Comparison of ENCODE assay signal across 8 cellular contexts in the genomic region with DNA sequence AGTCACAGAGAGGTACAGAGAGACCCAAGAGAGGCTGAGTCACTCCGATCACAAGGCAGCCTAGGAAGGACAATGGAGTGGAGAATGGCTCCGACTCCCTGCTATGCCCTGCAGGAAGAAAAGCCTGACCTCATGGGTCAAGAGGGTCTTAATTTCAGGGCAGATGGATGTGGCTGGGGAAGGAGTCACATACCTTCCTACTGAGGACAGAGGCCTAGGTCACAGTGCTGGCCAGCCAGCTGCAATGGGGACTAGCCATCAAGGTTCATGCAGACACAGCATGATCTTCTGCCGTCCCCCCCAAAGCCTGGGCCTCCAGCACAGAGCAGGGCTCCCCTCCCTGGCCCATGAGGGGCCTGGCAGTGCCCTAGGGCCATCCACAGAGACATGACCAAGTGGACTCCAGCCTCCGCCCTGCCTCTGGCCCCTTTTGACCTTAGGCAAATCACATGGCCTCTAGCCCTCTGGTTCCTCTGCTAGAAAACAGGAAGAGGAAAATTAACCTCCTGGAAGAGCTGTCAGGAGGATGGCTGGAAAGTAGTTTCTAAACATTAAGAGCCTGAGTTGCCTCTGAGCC. TPM values are rescaled to one million over a fixed set of nuclear protein-coding genes. Genes with fewer than 3 reads are reported as not detected.
DNase-seq lines count a peak whose midpoint lies in the region; ATAC-seq, FAIRE-seq and TF ChIP-seq lines count a peak whose summit lies in the region.

No MANE protein-coding gene starts in this region.

- H3K9ac ChIP-seq in HepG2 (ENCODE audit: insufficient read depth, low read depth, low read length) = peak overlapping the region; percentile 85

- peak; percentile 36; the same call in 1 of the 2 replicates for TF ChIP-seq CTCF in HepG2 (CRISPR knock-in tag; IDR thresholded peaks at IDR 0.05)
- TF ChIP-seq CTCF in testis (IDR thresholded peaks at IDR 0.05) = no peak

- no peaks in the 10 kb centered on the region for H3K27me3 Mint-ChIP-seq in activated CD4-positive, alpha-beta T cell treated with anti-CD3 and anti-CD28 coated beads for 36 hours
- H3K27me3 Mint-ChIP-seq in activated naive CD8-positive, alpha-beta T cell treated with anti-CD3 and anti-CD28 coated beads, Interleukin-2, amount 50 U/mL, for 24 hours = peaks cover 5% of the 10 kb centered on the region

- H3K4me1 ChIP-seq in HepG2 (ENCODE audit: insufficient read depth, low read length) (peaks cover 75% of the 10 kb centered on the region), testis (peaks cover 43% of the 10 kb centered on the region)

- TF ChIP-seq RAD21 in HepG2 (CRISPR knock-in tag; IDR thresholded peaks at IDR 0.05) = no peak

- ATAC-seq in activated CD4-positive, alpha-beta T cell treated with anti-CD3 and anti-CD28 coated beads for 36 hours = no peak
- no peak for ATAC-seq in activated naive CD8-positive, alpha-beta T cell treated with anti-CD3 and anti-CD28 coated beads, Interleukin-2, amount 50 U/mL, for 24 hours
- ATAC-seq in HepG2 (peak; percentile 26), HG03432 (IDR thresholded peaks at IDR 0.05; ENCODE audit: unreplicated experiment) (no peak), HG03469 (IDR thresholded peaks at IDR 0.05; ENCODE audit: unreplicated experiment) (no peak)

- FAIRE-seq in HepG2 (lab: Jason Lieb, UNC) = peak; percentile 15

- H3K36me3 ChIP-seq in HepG2 (replicated peaks in 1 of 2; ENCODE audit: control insufficient read depth in 1 of 2, insufficient read depth in 2 of 2, low read length in 2 of 2) (no peaks in the 10 kb centered on the region), testis (ENCODE audit: low read depth, missing control alignments) (no peaks in the 10 kb centered on the region)

- H3K27ac ChIP-seq in HepG2 (ENCODE audit: extremely low read length, insufficient read depth, low read length) (peak overlapping the region; percentile 85), testis (peak overlapping the region; percentile 64 to 90)

- peaks cover 32% of the 10 kb centered on the region; the same call in 1 of the 2 replicates for H4K20me1 ChIP-seq in HepG2 (ENCODE audit: insufficient read depth, low read length)

- no peaks in the 10 kb centered on the region for H3K36me3 Mint-ChIP-seq in activated CD4-positive, alpha-beta T cell treated with anti-CD3 and anti-CD28 coated beads for 36 hours (ENCODE audit: low read depth)
- peaks cover 3% of the 10 kb centered on the region for H3K36me3 Mint-ChIP-seq in activated naive CD8-positive, alpha-beta T cell treated with anti-CD3 and anti-CD28 coated beads, Interleukin-2, amount 50 U/mL, for 24 hours (ENCODE audit: low read depth)

- H3K27ac Mint-ChIP-seq in activated CD4-positive, alpha-beta T cell treated with anti-CD3 and anti-CD28 coated beads for 36 hours = peak overlapping the region; percentile 61
- peak overlapping the region; percentile 59 for H3K27ac Mint-ChIP-seq in activated naive CD8-positive, alpha-beta T cell treated with anti-CD3 and anti-CD28 coated beads, Interleukin-2, amount 50 U/mL, for 24 hours

- no peaks in the 10 kb centered on the region for H3K9me3 ChIP-seq in HepG2 (ENCODE audit: low read length)
- no peaks in the 10 kb centered on the region for H3K9me3 ChIP-seq in testis

- no peaks in the 10 kb centered on the region for H3K9me3 Mint-ChIP-seq in activated CD4-positive, alpha-beta T cell treated with anti-CD3 and anti-CD28 coated beads for 36 hours (ENCODE audit: low read depth)
- H3K9me3 Mint-ChIP-seq in activated naive CD8-positive, alpha-beta T cell treated with anti-CD3 and anti-CD28 coated beads, Interleukin-2, amount 50 U/mL, for 24 hours = no peaks in the 10 kb centered on the region

- H3K4me3 Mint-ChIP-seq in activated CD4-positive, alpha-beta T cell treated with anti-CD3 and anti-CD28 coated beads for 36 hours = peak overlapping the region; percentile 84
- H3K4me3 Mint-ChIP-seq in activated naive CD8-positive, alpha-beta T cell treated with anti-CD3 and anti-CD28 coated beads, Interleukin-2, amount 50 U/mL, for 24 hours = peak overlapping the region; percentile 91

- no TSS peak for BruUV-seq in HepG2 (replicated peaks; lab: Mats Ljungman, UMichigan)

- H3K4me1 Mint-ChIP-seq in activated CD4-positive, alpha-beta T cell treated with anti-CD3 and anti-CD28 coated beads for 36 hours = peaks cover 72% of the 10 kb centered on the region
- H3K4me1 Mint-ChIP-seq in activated naive CD8-positive, alpha-beta T cell treated with anti-CD3 and anti-CD28 coated beads, Interleukin-2, amount 50 U/mL, for 24 hours = peaks cover 66% of the 10 kb centered on the region

- intact Hi-C loops in activated CD4-positive, alpha-beta T cell treated with anti-CD3 and anti-CD28 coated beads for 36 hours (cut with DNase I, micrococcal nuclease) = no loop called here
- intact Hi-C loops in HepG2 (cut with micrococcal nuclease; ENCODE audit: unreplicated experiment) = no loop called here
- intact Hi-C loops in testis (cut with DNase I; ENCODE audit: low total_unique reads) = no loop called here

- in situ Hi-C loops in HepG2 (cut with HindIII; ENCODE audit: extremely low pct_ligation_motif_present, low pct_unique_long_range_greater_than_20kb) = no loop called here

- H3K27me3 ChIP-seq in HepG2 (ENCODE audit: control insufficient read depth in 1 of 2, insufficient read depth in 2 of 2, low read length in 2 of 2) = peaks cover 1 to 4% of the 10 kb centered on the region in 2 experiments; a peak in 2 of 5 replicates
- H3K27me3 ChIP-seq in testis = no peaks in the 10 kb centered on the region

- DNase-seq in activated CD4-positive, alpha-beta T cell treated with anti-CD3 and anti-CD28 coated beads for 36 hours = no peak
- DNase-seq in activated CD4-positive, alpha-beta T cell treated with anti-CD3 and anti-CD28 coated beads for 48 hours = no peak
- DNase-seq in activated naive CD8-positive, alpha-beta T cell treated with anti-CD3 and anti-CD28 coated beads, Interleukin-2, amount 50 U/mL, for 24 hours = no peak
- no peak for DNase-seq in HepG2 (ENCODE audit: low spot score)
- DNase-seq in testis = no peak
- no peak for DNase-seq in effector CD8-positive, alpha-beta T cell (lab: John Stamatoyannopoulos, UW)

- CTCF ChIA-PET in activated CD4-positive, alpha-beta T cell treated with anti-CD3 and anti-CD28 coated beads for 36 hours (lab: Charles Lee) = interaction anchor here (0.6 to 3.1 kb wide), 3 partner anchors 9 to 419 kb away, joined by 3 to 21 read pairs (median 3); no protein-coding TSS in a partner anchor
- CTCF ChIA-PET in HepG2 (lab: Yijun Ruan, JAX; ENCODE audit: low intra/inter-chr PET ratio, low total read pairs) = no interaction called here

- POLR2A ChIA-PET in activated CD4-positive, alpha-beta T cell treated with anti-CD3 and anti-CD28 coated beads for 36 hours (lab: Charles Lee) = no interaction called here
- POLR2A ChIA-PET in HepG2 (lab: Yijun Ruan, JAX) = interaction anchor here (3.7 kb wide), 1 partner anchor 9 kb away, joined by 20 read pairs; no protein-coding TSS in a partner anchor

- peak overlapping the region; percentile 99 for H3K4me2 ChIP-seq in HepG2 (ENCODE audit: low read depth, low read length)

- peaks cover 55% of the 10 kb centered on the region for H3K79me2 ChIP-seq in HepG2 (ENCODE audit: insufficient read depth, low read length)

- H3K4me3 ChIP-seq in HepG2 (replicated peaks in 1 of 3; ENCODE audit: insufficient read depth in 1 of 3, low read depth in 2 of 3, low read length in 3 of 3) = peak overlapping the region; percentile 63 to 86 (median 84); a peak in 5 of 6 replicates
- no peak overlapping the region for H3K4me3 ChIP-seq in testis

- TF ChIP-seq EP300 in HepG2 (IDR thresholded peaks at IDR 0.05; ENCODE audit: low read depth in 2 of 2, low read length in 2 of 2) = peak in 1 of 2 experiments; percentile 8; a peak in 1 of 4 replicates
- TF ChIP-seq EP300 in HepG2 (CRISPR knock-in tag; IDR thresholded peaks at IDR 0.05; ENCODE audit: borderline replicate concordance) = no peak

- no peak overlapping the region for H2AFZ ChIP-seq in HepG2 (ENCODE audit: low read length)

- TF ChIP-seq POLR2A in HepG2 (IDR thresholded peaks at IDR 0.05; ENCODE audit: insufficient read depth in 1 of 2, low read depth in 2 of 2, low read length in 2 of 2) (no peak), testis (IDR thresholded peaks at IDR 0.05) (no peak)

- WGBS in HepG2 (ENCODE audit: low lambda C conversion rate) = 68% methylated on average over 2 of the region's 4 CpGs
- 33 to 68% methylated on average over 1 to 4 of the region's 4 CpGs for WGBS in testis, 2 donors

RNA-seq across cellular contexts. Expression of a gene that starts 1.8 kb away (rescaled TPM):
- 10 to 100 TPM; 21.0 to 21.8 TPM for total RNA-seq in activated CD4-positive, alpha-beta T cell treated with anti-CD3 and anti-CD28 coated beads for 36 hours
- 22.5 and 25.2 TPM in 2 replicates for total RNA-seq in HepG2 (2016; rRNA removed; fragmentation: Illumina TruSeq; extraction: Trizol)
- total RNA-seq in HepG2 (2016; cell fraction: cytosol; rRNA removed; fragmentation: Illumina TruSeq; extraction: Trizol; ENCODE audit: low read depth) = 15.2 and 19.6 TPM in 2 replicates
- 21.7 and 25.0 TPM in 2 replicates for total RNA-seq in HepG2 (2016; cell fraction: insoluble cytoplasmic fraction; rRNA removed; fragmentation: Illumina TruSeq; extraction: Trizol)
- 20.4 and 20.9 TPM in 2 replicates for total RNA-seq in HepG2 (2016; cell fraction: membrane; rRNA removed; fragmentation: Illumina TruSeq; extraction: Trizol)
- total RNA-seq in HepG2 (2016; cell fraction: nucleus; rRNA removed; fragmentation: Illumina TruSeq; extraction: Trizol) = 15.7 and 24.9 TPM in 2 replicates
- polyA plus RNA-seq in HepG2 (2011; rRNA removed) = 35.7 and 35.9 TPM in 2 replicates
- 33.5 and 41.0 TPM in 2 replicates for polyA plus RNA-seq in HepG2 (2011; cell fraction: cytosol; rRNA removed)
- polyA plus RNA-seq in HepG2 (2011; cell fraction: nucleus; rRNA removed) = 50.3 and 56.4 TPM in 2 replicates
- polyA plus RNA-seq in HepG2 (2012) = 25.7 and 29.8 TPM in 2 replicates
- 19.3 and 20.1 TPM in 2 replicates for polyA plus RNA-seq in HepG2 (2016; cell fraction: cytosol; fragmentation: Illumina TruSeq; extraction: Trizol; ENCODE audit: low read depth)
- 33.2 and 40.0 TPM in 2 replicates for polyA plus RNA-seq in HepG2 (2016; cell fraction: insoluble cytoplasmic fraction; fragmentation: Illumina TruSeq; extraction: Trizol; ENCODE audit: low read depth)
- polyA plus RNA-seq in HepG2 (2016; cell fraction: membrane; fragmentation: Illumina TruSeq; extraction: Trizol; ENCODE audit: low read depth) = 23.0 and 27.7 TPM in 2 replicates
- 26.7 and 32.1 TPM in 2 replicates for polyA plus RNA-seq in HepG2 (2016; cell fraction: nucleus; fragmentation: Illumina TruSeq; extraction: Trizol; ENCODE audit: insufficient read depth, low read depth)
- polyA minus RNA-seq in HepG2 (2011; rRNA and poly(A)+ RNA removed; ENCODE audit: low replicate concordance) = 48.7 and 175 TPM in 2 replicates
- polyA minus RNA-seq in HepG2 (2011; cell fraction: cytosol; rRNA and poly(A)+ RNA removed) = 37.4 and 40.0 TPM in 2 replicates
- 68.6 and 72.2 TPM in 2 replicates for polyA minus RNA-seq in HepG2 (2011; cell fraction: nucleus; rRNA and poly(A)+ RNA removed)
- total RNA-seq in testis = 1 to 10 TPM; 8.4 to 8.5 TPM
- polyA plus RNA-seq in testis (ENCODE audit: insufficient read depth, low read depth, low replicate concordance) = 9.8 TPM

RNA-seq across cellular contexts. Expression of a gene that starts 49.7 kb away (rescaled TPM):
- 1,000 to 10,000 TPM; 4,536 to 4,569 TPM for total RNA-seq in activated CD4-positive, alpha-beta T cell treated with anti-CD3 and anti-CD28 coated beads for 36 hours
- total RNA-seq in HepG2 (2016; rRNA removed; fragmentation: Illumina TruSeq; extraction: Trizol) = 2,143 and 2,814 TPM in 2 replicates
- total RNA-seq in HepG2 (2016; cell fraction: cytosol; rRNA removed; fragmentation: Illumina TruSeq; extraction: Trizol; ENCODE audit: low read depth) = 3,026 and 3,837 TPM in 2 replicates
- total RNA-seq in HepG2 (2016; cell fraction: insoluble cytoplasmic fraction; rRNA removed; fragmentation: Illumina TruSeq; extraction: Trizol) = 2,366 and 2,701 TPM in 2 replicates
- 5,197 and 5,735 TPM in 2 replicates for total RNA-seq in HepG2 (2016; cell fraction: membrane; rRNA removed; fragmentation: Illumina TruSeq; extraction: Trizol)
- 799 and 826 TPM in 2 replicates for total RNA-seq in HepG2 (2016; cell fraction: nucleus; rRNA removed; fragmentation: Illumina TruSeq; extraction: Trizol)
- 3,295 and 3,616 TPM in 2 replicates for polyA plus RNA-seq in HepG2 (2011; rRNA removed)
- 3,790 and 3,975 TPM in 2 replicates for polyA plus RNA-seq in HepG2 (2011; cell fraction: cytosol; rRNA removed)
- 1,120 and 1,329 TPM in 2 replicates for polyA plus RNA-seq in HepG2 (2011; cell fraction: nucleus; rRNA removed)
- polyA plus RNA-seq in HepG2 (2012) = 4,677 and 5,383 TPM in 2 replicates
- polyA plus RNA-seq in HepG2 (2016; cell fraction: cytosol; fragmentation: Illumina TruSeq; extraction: Trizol; ENCODE audit: low read depth) = 4,653 and 5,328 TPM in 2 replicates
- 3,740 and 3,849 TPM in 2 replicates for polyA plus RNA-seq in HepG2 (2016; cell fraction: insoluble cytoplasmic fraction; fragmentation: Illumina TruSeq; extraction: Trizol; ENCODE audit: low read depth)
- polyA plus RNA-seq in HepG2 (2016; cell fraction: membrane; fragmentation: Illumina TruSeq; extraction: Trizol; ENCODE audit: low read depth) = 7,247 and 7,550 TPM in 2 replicates
- polyA plus RNA-seq in HepG2 (2016; cell fraction: nucleus; fragmentation: Illumina TruSeq; extraction: Trizol; ENCODE audit: insufficient read depth, low read depth) = 2,020 and 2,028 TPM in 2 replicates
- polyA minus RNA-seq in HepG2 (2011; rRNA and poly(A)+ RNA removed; ENCODE audit: low replicate concordance) = 1,170 and 2,337 TPM in 2 replicates
- 547 and 597 TPM in 2 replicates for polyA minus RNA-seq in HepG2 (2011; cell fraction: cytosol; rRNA and poly(A)+ RNA removed)
- polyA minus RNA-seq in HepG2 (2011; cell fraction: nucleus; rRNA and poly(A)+ RNA removed) = 281 and 352 TPM in 2 replicates
- 100 to 1,000 TPM; 464 to 925 TPM for total RNA-seq in testis
- 1,294 TPM for polyA plus RNA-seq in testis (ENCODE audit: insufficient read depth, low read depth, low replicate concordance)

Comparison
In these comparisons a context has a peak if more than half of its experiments do, and no peak if none do; other contexts are left out.
1. H3K4me3 ChIP-seq: peak in HepG2 (3 of 3); none in testis (0 of 2).